38 cellular contexts compared by ENCODE assay signal in the genomic region with DNA sequence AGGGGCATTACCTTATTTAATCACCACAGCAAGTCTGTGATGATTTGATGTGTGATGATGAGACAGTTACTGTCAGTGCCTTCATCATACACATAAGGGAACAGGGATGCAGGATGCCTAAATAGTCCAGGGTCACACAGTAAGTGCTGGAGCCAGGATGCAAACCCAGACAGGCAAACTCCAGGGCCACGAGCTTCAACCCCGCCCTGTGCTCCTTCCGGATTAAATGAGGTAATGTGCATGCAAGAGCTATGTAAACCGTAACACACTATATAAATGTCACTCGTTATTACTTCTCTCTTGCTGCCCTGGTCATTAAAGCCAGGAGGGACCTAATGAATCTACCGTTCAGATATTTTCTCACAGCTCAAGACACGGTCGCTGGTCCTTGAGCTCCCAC. TPM values are rescaled to one million over a fixed set of nuclear protein-coding genes. Genes with fewer than 3 reads are reported as not detected.
"Had no signal": no experiment of that assay in that cellular context is flagged by ENCODE, and none has a peak within 500 bp of the region (broad histone marks: within the 10 kb centered on the region; RNA-seq: fewer than 3 reads in every experiment).

No MANE protein-coding gene starts in this region.

- H3K27ac ChIP-seq: ascending aorta, cardiac muscle cell, VCaP had no signal

- H3K4me1 ChIP-seq: ascending aorta had no signal

- H3K4me1 Mint-ChIP-seq: activated B cell treated with CpG ODN at 0.5 μM for 24 hours; activated CD4-positive, alpha-beta memory T cell treated with anti-CD3 and anti-CD28 coated beads, Interleukin-2, amount 10 ng/mL, durations not matched to agents 7 days and 5 days; activated CD4-positive, alpha-beta T cell treated with anti-CD3 and anti-CD28 coated beads, Interleukin-2, amount 10 ng/mL, durations not matched to agents 24 days and 14 days; activated CD8-positive, alpha-beta memory T cell treated with anti-CD3 and anti-CD28 coated beads, Interleukin-2, amount 10 ng/mL, durations not matched to agents 7 days and 5 days; activated naive CD4-positive, alpha-beta T cell treated with anti-CD3 and anti-CD28 coated beads, Interleukin-2, amount 10 ng/mL, durations not matched to agents 7 days and 5 days; activated naive CD4-positive, alpha-beta T cell treated with anti-CD3 and anti-CD28 coated beads, Interleukin-2, amount 50 U/mL, for 24 hours; activated naive CD8-positive, alpha-beta T cell treated with anti-CD3 and anti-CD28 coated beads, Interleukin-2, amount 10 ng/mL, durations not matched to agents 7 days and 5 days; activated naive CD8-positive, alpha-beta T cell treated with anti-CD3 and anti-CD28 coated beads, Interleukin-2, amount 50 U/mL, for 24 hours; brain; central memory CD8-positive, alpha-beta T cell had no signal

- H3K4me3 Mint-ChIP-seq: activated B cell treated with CpG ODN at 0.5 μM for 24 hours; activated CD4-positive, alpha-beta memory T cell treated with anti-CD3 and anti-CD28 coated beads, Interleukin-2, amount 10 ng/mL, durations not matched to agents 7 days and 5 days; activated CD4-positive, alpha-beta T cell treated with anti-CD3 and anti-CD28 coated beads, Interleukin-2, amount 10 ng/mL, durations not matched to agents 24 days and 14 days; activated CD8-positive, alpha-beta memory T cell treated with anti-CD3 and anti-CD28 coated beads, Interleukin-2, amount 10 ng/mL, durations not matched to agents 7 days and 5 days; activated CD8-positive, alpha-beta T cell treated with anti-CD3 and anti-CD28 coated beads, Interleukin-2, amount 10 ng/mL, durations not matched to agents 7 days and 5 days; activated naive CD4-positive, alpha-beta T cell treated with anti-CD3 and anti-CD28 coated beads, Interleukin-2, amount 10 ng/mL, durations not matched to agents 7 days and 5 days; activated naive CD4-positive, alpha-beta T cell treated with anti-CD3 and anti-CD28 coated beads, Interleukin-2, amount 50 U/mL, for 24 hours; activated naive CD8-positive, alpha-beta T cell; activated naive CD8-positive, alpha-beta T cell treated with anti-CD3 and anti-CD28 coated beads, Interleukin-2, amount 10 ng/mL, durations not matched to agents 7 days and 5 days; activated naive CD8-positive, alpha-beta T cell treated with anti-CD3 and anti-CD28 coated beads, Interleukin-2, amount 50 U/mL, for 24 hours; activated T-cell treated with anti-CD3 and anti-CD28 coated beads, Interleukin-2, amount 50 U/mL, for 24 hours; brain; central memory CD8-positive, alpha-beta T cell; T-helper 1 cell treated with Interleukin-12 subunit alpha and Interleukin-12 subunit beta and Interleukin-4 antibody, amounts not matched to agents 30 μg/mL and 1 μg/mL, for 36 hours; T-helper 2 cell treated with Interferon-gamma antibody and Interleukin-4, amounts not matched to agents 5 μg/mL and 100 μg/mL, for 36 hours had no signal

- H3K36me3 ChIP-seq: ascending aorta, cardiac muscle cell had no signal

- H3K36me3 Mint-ChIP-seq: activated CD8-positive, alpha-beta memory T cell treated with anti-CD3 and anti-CD28 coated beads, Interleukin-2, amount 10 ng/mL, durations not matched to agents 7 days and 5 days; activated naive CD4-positive, alpha-beta T cell treated with anti-CD3 and anti-CD28 coated beads, Interleukin-2, amount 10 ng/mL, durations not matched to agents 7 days and 5 days; activated naive CD4-positive, alpha-beta T cell treated with anti-CD3 and anti-CD28 coated beads, Interleukin-2, amount 50 U/mL, for 24 hours; activated naive CD8-positive, alpha-beta T cell; activated naive CD8-positive, alpha-beta T cell treated with anti-CD3 and anti-CD28 coated beads, Interleukin-2, amount 10 ng/mL, durations not matched to agents 7 days and 5 days; brain had no signal

- ATAC-seq: activated CD8-positive, alpha-beta memory T cell treated with anti-CD3 and anti-CD28 coated beads, Interleukin-2, amount 10 ng/mL, durations not matched to agents 7 days and 5 days; activated CD8-positive, alpha-beta T cell treated with anti-CD3 and anti-CD28 coated beads, Interleukin-2, amount 10 ng/mL, durations not matched to agents 7 days and 5 days; activated naive CD8-positive, alpha-beta T cell treated with anti-CD3 and anti-CD28 coated beads, Interleukin-2, amount 50 U/mL, for 24 hours had no signal

- DNase-seq: activated B cell treated with CpG ODN at 0.5 μM for 24 hours; activated CD4-positive, alpha-beta memory T cell treated with anti-CD3 and anti-CD28 coated beads, Interleukin-2, amount 10 ng/mL, durations not matched to agents 7 days and 5 days; activated CD4-positive, alpha-beta T cell treated with anti-CD3 and anti-CD28 coated beads for 4 hours; activated CD4-positive, alpha-beta T cell treated with anti-CD3 and anti-CD28 coated beads, Interleukin-2, amount 10 ng/mL, durations not matched to agents 24 days and 14 days; activated CD4-positive, alpha-beta T cell treated with anti-CD3 and anti-CD28 coated beads, Interleukin-2, amount 50 U/mL, for 48 hours; activated CD4-positive, CD25-positive, alpha-beta regulatory T cell treated with anti-CD3 and anti-CD28 coated beads, Interleukin-2, amount 50 U/mL, for 72 hours; activated CD8-positive, alpha-beta memory T cell treated with anti-CD3 and anti-CD28 coated beads for 24 hours; activated CD8-positive, alpha-beta memory T cell treated with anti-CD3 and anti-CD28 coated beads, Interleukin-2, amount 10 ng/mL, durations not matched to agents 7 days and 5 days; activated CD8-positive, alpha-beta memory T cell treated with anti-CD3 and anti-CD28 coated beads, Interleukin-2, amount 50 U/mL, for 48 hours; activated CD8-positive, alpha-beta T cell treated with anti-CD3 and anti-CD28 coated beads, Interleukin-2, amount 10 ng/mL, durations not matched to agents 7 days and 5 days; activated effector memory CD4-positive, alpha-beta T cell treated with Interleukin-2 at 50 U/mL for 16 hours; activated gamma-delta T cell; activated naive CD4-positive, alpha-beta T cell treated with anti-CD3 and anti-CD28 coated beads, Interleukin-2, amount 10 ng/mL, durations not matched to agents 7 days and 5 days; activated naive CD4-positive, alpha-beta T cell treated with Interleukin-2 at 50 U/mL for 16 hours; activated naive CD8-positive, alpha-beta T cell treated with anti-CD3 and anti-CD28 coated beads, Interleukin-2, amount 10 ng/mL, durations not matched to agents 7 days and 5 days; activated naive CD8-positive, alpha-beta T cell treated with anti-CD3 and anti-CD28 coated beads, Interleukin-2, amount 50 U/mL, for 24 hours; activated T-cell treated with anti-CD3 and anti-CD28 coated beads, Interleukin-2, amount 50 U/mL, for 24 hours; activated T-cell treated with anti-CD3 and anti-CD28 coated beads, Interleukin-2, amount 50 U/mL, for 48 hours; amygdala; anterior cingulate cortex; caudate nucleus; cerebellar nuclear complex; T-helper 1 cell; T-helper 2 cell; T-helper 9 cell had no signal

- FAIRE-seq: bronchial epithelial cell, TTC549 had no signal

- H3K9me3 ChIP-seq: ascending aorta had no signal

- H3K4me3 ChIP-seq: ascending aorta, cardiac muscle cell had no signal

- H3K27me3 ChIP-seq: ascending aorta had no signal

- H3K9me3 Mint-ChIP-seq: activated B cell treated with CpG ODN at 0.5 μM for 24 hours; activated CD4-positive, alpha-beta memory T cell treated with anti-CD3 and anti-CD28 coated beads, Interleukin-2, amount 10 ng/mL, durations not matched to agents 7 days and 5 days; activated CD4-positive, alpha-beta T cell treated with anti-CD3 and anti-CD28 coated beads, Interleukin-2, amount 10 ng/mL, durations not matched to agents 24 days and 14 days; activated naive CD4-positive, alpha-beta T cell treated with anti-CD3 and anti-CD28 coated beads, Interleukin-2, amount 10 ng/mL, durations not matched to agents 7 days and 5 days; activated naive CD4-positive, alpha-beta T cell treated with anti-CD3 and anti-CD28 coated beads, Interleukin-2, amount 50 U/mL, for 24 hours; activated naive CD8-positive, alpha-beta T cell treated with anti-CD3 and anti-CD28 coated beads, Interleukin-2, amount 10 ng/mL, durations not matched to agents 7 days and 5 days; activated naive CD8-positive, alpha-beta T cell treated with anti-CD3 and anti-CD28 coated beads, Interleukin-2, amount 50 U/mL, for 24 hours; activated T-cell treated with anti-CD3 and anti-CD28 coated beads, Interleukin-2, amount 50 U/mL, for 24 hours; activated T-helper 2 cell treated with anti-CD3 and anti-CD28 coated beads, Interferon-gamma antibody, Interleukin-2, Interleukin-4, amounts not matched to agents 10 μg/mL and 5 μg/mL and 100 μg/mL, durations not matched to agents 14 hours and 24 hours and 36 hours; brain; central memory CD8-positive, alpha-beta T cell; T-helper 1 cell treated with Interleukin-12 subunit alpha and Interleukin-12 subunit beta and Interleukin-4 antibody, amounts not matched to agents 30 μg/mL and 1 μg/mL, for 36 hours; T-helper 2 cell treated with Interferon-gamma antibody and Interleukin-4, amounts not matched to agents 5 μg/mL and 100 μg/mL, for 36 hours had no signal

- H3K27ac Mint-ChIP-seq: activated B cell treated with CpG ODN at 0.5 μM for 24 hours; activated CD4-positive, alpha-beta memory T cell treated with anti-CD3 and anti-CD28 coated beads, Interleukin-2, amount 10 ng/mL, durations not matched to agents 7 days and 5 days; activated CD4-positive, alpha-beta T cell treated with anti-CD3 and anti-CD28 coated beads, Interleukin-2, amount 10 ng/mL, durations not matched to agents 24 days and 14 days; activated CD8-positive, alpha-beta memory T cell treated with anti-CD3 and anti-CD28 coated beads, Interleukin-2, amount 10 ng/mL, durations not matched to agents 7 days and 5 days; activated CD8-positive, alpha-beta T cell treated with anti-CD3 and anti-CD28 coated beads, Interleukin-2, amount 10 ng/mL, durations not matched to agents 7 days and 5 days; activated naive CD4-positive, alpha-beta T cell treated with anti-CD3 and anti-CD28 coated beads, Interleukin-2, amount 10 ng/mL, durations not matched to agents 7 days and 5 days; activated naive CD4-positive, alpha-beta T cell treated with anti-CD3 and anti-CD28 coated beads, Interleukin-2, amount 50 U/mL, for 24 hours; activated naive CD8-positive, alpha-beta T cell; activated naive CD8-positive, alpha-beta T cell treated with anti-CD3 and anti-CD28 coated beads, Interleukin-2, amount 10 ng/mL, durations not matched to agents 7 days and 5 days; activated naive CD8-positive, alpha-beta T cell treated with anti-CD3 and anti-CD28 coated beads, Interleukin-2, amount 50 U/mL, for 24 hours; activated T-cell treated with anti-CD3 and anti-CD28 coated beads, Interleukin-2, amount 50 U/mL, for 24 hours; activated T-helper 2 cell treated with anti-CD3 and anti-CD28 coated beads, Interferon-gamma antibody, Interleukin-2, Interleukin-4, amounts not matched to agents 10 μg/mL and 5 μg/mL and 100 μg/mL, durations not matched to agents 14 hours and 24 hours and 36 hours; T-helper 1 cell treated with Interleukin-12 subunit alpha and Interleukin-12 subunit beta and Interleukin-4 antibody, amounts not matched to agents 30 μg/mL and 1 μg/mL, for 36 hours; T-helper 2 cell treated with Interferon-gamma antibody and Interleukin-4, amounts not matched to agents 5 μg/mL and 100 μg/mL, for 36 hours had no signal

RNA-seq across cellular contexts. Expression of gene SMIM23, which starts 12.8 kb away (rescaled TPM):
- total RNA-seq: activated B cell treated with CpG ODN at 0.5 μM for 24 hours; activated CD4-positive, alpha-beta memory T cell treated with anti-CD3 and anti-CD28 coated beads, Interleukin-2, amount 10 ng/mL, durations not matched to agents 7 days and 5 days; activated CD4-positive, alpha-beta T cell treated with anti-CD3 and anti-CD28 coated beads, Interleukin-2, amount 10 ng/mL, durations not matched to agents 24 days and 14 days; activated CD8-positive, alpha-beta memory T cell treated with anti-CD3 and anti-CD28 coated beads, Interleukin-2, amount 10 ng/mL, durations not matched to agents 7 days and 5 days; activated CD8-positive, alpha-beta T cell treated with anti-CD3 and anti-CD28 coated beads, Interleukin-2, amount 10 ng/mL, durations not matched to agents 7 days and 5 days; activated naive CD8-positive, alpha-beta T cell treated with anti-CD3 and anti-CD28 coated beads, Interleukin-2, amount 10 ng/mL, durations not matched to agents 7 days and 5 days; activated T-helper 2 cell treated with anti-CD3 and anti-CD28 coated beads, Interferon-gamma antibody, Interleukin-2, Interleukin-4, amounts not matched to agents 10 μg/mL and 5 μg/mL and 100 μg/mL, durations not matched to agents 14 hours and 24 hours and 36 hours; ascending aorta; bronchial epithelial cell; cardiac muscle cell had no signal
- polyA plus RNA-seq: adipose tissue, cardiac muscle cell had no signal
